Comparison of ENCODE assay signal across 5 cellular contexts in genomic region chr6:160664198-160664597, GRCh38. TPM values are rescaled to one million over a fixed set of nuclear protein-coding genes. Genes with fewer than 3 reads are reported as not detected.
"Had no signal": no experiment of that assay in that cellular context is flagged by ENCODE, and none has a peak within 500 bp of the region (broad histone marks: within the 10 kb centered on the region; RNA-seq: fewer than 3 reads in every experiment).

A gene with protein sequence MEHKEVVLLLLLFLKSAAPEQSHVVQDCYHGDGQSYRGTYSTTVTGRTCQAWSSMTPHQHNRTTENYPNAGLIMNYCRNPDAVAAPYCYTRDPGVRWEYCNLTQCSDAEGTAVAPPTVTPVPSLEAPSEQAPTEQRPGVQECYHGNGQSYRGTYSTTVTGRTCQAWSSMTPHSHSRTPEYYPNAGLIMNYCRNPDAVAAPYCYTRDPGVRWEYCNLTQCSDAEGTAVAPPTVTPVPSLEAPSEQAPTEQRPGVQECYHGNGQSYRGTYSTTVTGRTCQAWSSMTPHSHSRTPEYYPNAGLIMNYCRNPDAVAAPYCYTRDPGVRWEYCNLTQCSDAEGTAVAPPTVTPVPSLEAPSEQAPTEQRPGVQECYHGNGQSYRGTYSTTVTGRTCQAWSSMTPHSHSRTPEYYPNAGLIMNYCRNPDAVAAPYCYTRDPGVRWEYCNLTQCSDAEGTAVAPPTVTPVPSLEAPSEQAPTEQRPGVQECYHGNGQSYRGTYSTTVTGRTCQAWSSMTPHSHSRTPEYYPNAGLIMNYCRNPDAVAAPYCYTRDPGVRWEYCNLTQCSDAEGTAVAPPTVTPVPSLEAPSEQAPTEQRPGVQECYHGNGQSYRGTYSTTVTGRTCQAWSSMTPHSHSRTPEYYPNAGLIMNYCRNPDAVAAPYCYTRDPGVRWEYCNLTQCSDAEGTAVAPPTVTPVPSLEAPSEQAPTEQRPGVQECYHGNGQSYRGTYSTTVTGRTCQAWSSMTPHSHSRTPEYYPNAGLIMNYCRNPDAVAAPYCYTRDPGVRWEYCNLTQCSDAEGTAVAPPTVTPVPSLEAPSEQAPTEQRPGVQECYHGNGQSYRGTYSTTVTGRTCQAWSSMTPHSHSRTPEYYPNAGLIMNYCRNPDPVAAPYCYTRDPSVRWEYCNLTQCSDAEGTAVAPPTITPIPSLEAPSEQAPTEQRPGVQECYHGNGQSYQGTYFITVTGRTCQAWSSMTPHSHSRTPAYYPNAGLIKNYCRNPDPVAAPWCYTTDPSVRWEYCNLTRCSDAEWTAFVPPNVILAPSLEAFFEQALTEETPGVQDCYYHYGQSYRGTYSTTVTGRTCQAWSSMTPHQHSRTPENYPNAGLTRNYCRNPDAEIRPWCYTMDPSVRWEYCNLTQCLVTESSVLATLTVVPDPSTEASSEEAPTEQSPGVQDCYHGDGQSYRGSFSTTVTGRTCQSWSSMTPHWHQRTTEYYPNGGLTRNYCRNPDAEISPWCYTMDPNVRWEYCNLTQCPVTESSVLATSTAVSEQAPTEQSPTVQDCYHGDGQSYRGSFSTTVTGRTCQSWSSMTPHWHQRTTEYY (N-terminal part only) (minus strand): TSS chr6:160664275. CDS start chr6:160664214, 61 bp downstream.

RNA-seq across cellular contexts. Expression of the gene that starts here (rescaled TPM):
- total RNA-seq: HepG2, HT-29, HT1080, IMR-90 had no signal
- polyA plus RNA-seq: HepG2, IgD-negative memory B cell, IMR-90 had no signal
